16 cellular contexts compared by ENCODE assay signal in genomic region chr1:87513971-87514660, GRCh38.
DNase-seq lines count a peak whose midpoint lies in the region; TF ChIP-seq lines count a peak whose summit lies in the region.
"Had no signal": no experiment of that assay in that cellular context is flagged by ENCODE, and none has a peak within 500 bp of the region (broad histone marks: within the 10 kb centered on the region; RNA-seq: fewer than 3 reads in every experiment).

No MANE protein-coding gene starts in this region.

- H3K9me3 ChIP-seq in A673 (ENCODE audit: low read depth, low read length, poor library complexity, severe bottlenecking) (no peaks in the 10 kb centered on the region), fibroblast of lung (ENCODE audit: control insufficient read depth, insufficient read depth, low read depth, low read length) (no peaks in the 10 kb centered on the region), neuron (ENCODE audit: low read length) (no peaks in the 10 kb centered on the region), hepatocyte (ENCODE audit: low read depth) (no peaks in the 10 kb centered on the region)
- H3K9me3 ChIP-seq: A549, Peyer's patch had no signal

- no TSS peak for BruUV-seq in A673 (replicated peaks; lab: Mats Ljungman, UMichigan)

- H3K27ac ChIP-seq in A673 (ENCODE audit: low read depth, low read length, poor library complexity, severe bottlenecking) (no peak overlapping the region), fibroblast of lung (ENCODE audit: insufficient read depth, low read length) (no peak overlapping the region), hepatocyte (no peak overlapping the region)
- H3K27ac ChIP-seq: A549, Peyer's patch had no signal

- H2AFZ ChIP-seq in fibroblast of lung (ENCODE audit: low read length) (no peak overlapping the region), neuron (ENCODE audit: low read depth, low read length) (peak overlapping the region; percentile 29), hepatocyte (no peak overlapping the region)

- H3K4me3 ChIP-seq in A673 (ENCODE audit: low read depth, low read length, poor library complexity, severe bottlenecking) (no peak overlapping the region), fibroblast of lung (replicated peaks in 1 of 4; ENCODE audit: control extremely low read depth in 1 of 4, insufficient read depth in 1 of 4, low read depth in 3 of 4, low read length in 4 of 4) (no peak overlapping the region), neuron (ENCODE audit: low read length) (no peak overlapping the region), hepatocyte (no peak overlapping the region)
- H3K4me3 ChIP-seq: A549, Peyer's patch had no signal

- peak; percentile 41 for DNase-seq in A673 (ENCODE audit: low spot score)
- peak; percentile 71 for DNase-seq in NCI-H226
- peak; percentile 2 to 52 for DNase-seq in fibroblast of lung (ENCODE audit: low read depth in 2 of 2)
- no peak for DNase-seq in activated CD4-positive, CD25-positive, alpha-beta regulatory T cell (lab: John Stamatoyannopoulos, UW)
- DNase-seq in NCI-H1105 (lab: John Stamatoyannopoulos, UW), result no peak
- no peak for DNase-seq in hepatocyte (ENCODE audit: low spot score)
- no peak for DNase-seq in NCI-H2171 (lab: John Stamatoyannopoulos, UW)
- DNase-seq: DMS79, GDM1, NCI-H1092, NCI-H1694, NCI-H774, Peyer's patch, SHP77 treated with DMSO at 0.1 percent for 48 hours had no signal

- intact Hi-C loops in A673 (cut with micrococcal nuclease; ENCODE audit: unreplicated experiment), result no loop called here

- H3K9ac ChIP-seq in fibroblast of lung (ENCODE audit: insufficient read depth, low read length), result no peak overlapping the region

- H3K4me1 ChIP-seq in A673 (ENCODE audit: insufficient read depth, low read length, poor library complexity, severe bottlenecking), result peaks cover 4% of the 10 kb centered on the region
- H3K4me1 ChIP-seq in fibroblast of lung (ENCODE audit: control insufficient read depth, extremely low read depth, insufficient read depth, low read length), result peaks cover 3% of the 10 kb centered on the region
- H3K4me1 ChIP-seq in neuron (ENCODE audit: insufficient read depth, low read length), result peaks cover 8% of the 10 kb centered on the region
- H3K4me1 ChIP-seq in hepatocyte (ENCODE audit: insufficient read depth), result no peaks in the 10 kb centered on the region
- H3K4me1 ChIP-seq: A549, Peyer's patch had no signal

- H3K27me3 ChIP-seq in A673 (replicated peaks; ENCODE audit: insufficient read depth, low read depth, low read length, poor library complexity) (no peaks in the 10 kb centered on the region), fibroblast of lung (ENCODE audit: control insufficient read depth, insufficient read depth, low read length) (no peaks in the 10 kb centered on the region), neuron (ENCODE audit: insufficient read depth, low read length) (no peaks in the 10 kb centered on the region), hepatocyte (no peaks in the 10 kb centered on the region)
- H3K27me3 ChIP-seq: Peyer's patch had no signal

- no peaks in the 10 kb centered on the region for H4K20me1 ChIP-seq in fibroblast of lung (ENCODE audit: control insufficient read depth, extremely low read depth, insufficient read depth, low read length)
- H4K20me1 ChIP-seq in hepatocyte (ENCODE audit: insufficient read depth, poor library complexity, severe bottlenecking), result no peaks in the 10 kb centered on the region

- 47% methylated on average over 4 of the region's 4 CpGs for WGBS in hepatocyte (ENCODE audit: low lambda C conversion rate, missing lambda C conversion rate)

- POLR2A ChIA-PET in A673 (lab: Charles Lee; ENCODE audit: low non-redundant PET), result no interaction called here

- H3K9me2 ChIP-seq in hepatocyte (replicated peaks; ENCODE audit: insufficient read depth), result no peaks in the 10 kb centered on the region

- H3K4me2 ChIP-seq in fibroblast of lung (ENCODE audit: extremely low read depth, insufficient read depth, low read length) (no peak overlapping the region), hepatocyte (no peak overlapping the region)
- H3K4me2 ChIP-seq: A549 had no signal

- H3K79me2 ChIP-seq in fibroblast of lung (ENCODE audit: control insufficient read depth, insufficient read depth, low read length) (no peaks in the 10 kb centered on the region), hepatocyte (no peaks in the 10 kb centered on the region)

- TF ChIP-seq CTCF in A673 (conservative IDR thresholded peaks at IDR 0.05; ENCODE audit: low read depth, low read length), result no peak
- no peak for TF ChIP-seq CTCF in fibroblast of lung (conservative IDR thresholded peaks at IDR 0.05 in 1 of 2, IDR thresholded peaks at IDR 0.05 in 1 of 2; ENCODE audit: low read depth in 1 of 2, low read length in 2 of 2)
- no peak for TF ChIP-seq CTCF in hepatocyte (IDR thresholded peaks at IDR 0.05; ENCODE audit: poor library complexity)

- no peaks in the 10 kb centered on the region for H3K36me3 ChIP-seq in A673 (ENCODE audit: insufficient read depth, low read length, poor library complexity, severe bottlenecking)
- no peaks in the 10 kb centered on the region for H3K36me3 ChIP-seq in fibroblast of lung (ENCODE audit: control insufficient read depth, insufficient read depth, low read length)
- no peaks in the 10 kb centered on the region for H3K36me3 ChIP-seq in neuron (ENCODE audit: insufficient read depth, low read length)
- H3K36me3 ChIP-seq in hepatocyte (replicated peaks; ENCODE audit: insufficient read depth, low read depth), result no peaks in the 10 kb centered on the region
- H3K36me3 ChIP-seq: Peyer's patch had no signal

- CTCF ChIA-PET in A673 (lab: Charles Lee), result no interaction called here

Comparison
In these comparisons a context has a peak if more than half of its experiments do, and no peak if none do; other contexts are left out.
1. DNase-seq: peak in A673 (single experiment), NCI-H226 (single experiment) and fibroblast of lung (2 of 2); none in activated CD4-positive, CD25-positive, alpha-beta regulatory T cell (0 of 4), NCI-H1105 (single experiment), hepatocyte (single experiment) and NCI-H2171 (single experiment).